In genomic region chr11:78832226-78832947, GRCh38 we compare ENCODE assay signal across 1 cellular context.
TF ChIP-seq lines count a peak whose summit lies in the region.

No MANE protein-coding gene starts in this region.

TF ChIP-seq in HCT116, 20 proteins besides CTCF, POLR2A, EP300 and RAD21 (continued from another document):
- TF ChIP-seq REST (IDR thresholded peaks at IDR 0.05; ENCODE audit: low read depth): no peak
- no peak for TF ChIP-seq EZH2 (IDR thresholded peaks at IDR 0.05)
- no peak for TF ChIP-seq ATF3 (IDR thresholded peaks at IDR 0.05)
- TF ChIP-seq FOSL1 (IDR thresholded peaks at IDR 0.05; ENCODE audit: low read depth): no peak
- TF ChIP-seq SRF (IDR thresholded peaks at IDR 0.05; ENCODE audit: low read depth): no peak
- no peak for TF ChIP-seq SP1 (IDR thresholded peaks at IDR 0.05; ENCODE audit: low read depth)
